21 cellular contexts compared by ENCODE assay signal in genomic region chr10:125984346-125984745, GRCh38.
"Had no signal": no experiment of that assay in that cellular context is flagged by ENCODE, and none has a peak within 500 bp of the region (broad histone marks: within the 10 kb centered on the region; RNA-seq: fewer than 3 reads in every experiment).

No MANE protein-coding gene starts in this region.

- H3K9me3 Mint-ChIP-seq: activated CD4-positive, alpha-beta T cell treated with anti-CD3 and anti-CD28 coated beads, Interleukin-2, amount 10 ng/mL, durations not matched to agents 7 days and 5 days; activated naive CD4-positive, alpha-beta T cell treated with anti-CD3 and anti-CD28 coated beads, Interleukin-2, amount 10 ng/mL, durations not matched to agents 7 days and 5 days; activated naive CD8-positive, alpha-beta T cell treated with anti-CD3 and anti-CD28 coated beads, Interleukin-2, amount 50 U/mL, for 24 hours; activated T-cell treated with anti-CD3 and anti-CD28 coated beads, Interleukin-2, amount 50 U/mL, for 4 hours had no signal

- H3K36me3 Mint-ChIP-seq: activated naive CD4-positive, alpha-beta T cell treated with anti-CD3 and anti-CD28 coated beads, Interleukin-2, amount 10 ng/mL, durations not matched to agents 7 days and 5 days had no signal

- ATAC-seq: activated CD4-positive, CD25-positive, alpha-beta regulatory T cell treated with anti-CD3 and anti-CD28 coated beads, Interleukin-2, amount 50 U/mL, for 24 hours; activated CD8-positive, alpha-beta T cell treated with anti-CD3 and anti-CD28 coated beads, Interleukin-2, amount 10 ng/mL, durations not matched to agents 7 days and 5 days; activated naive CD8-positive, alpha-beta T cell treated with anti-CD3 and anti-CD28 coated beads, Interleukin-2, amount 50 U/mL, for 24 hours; activated T-cell treated with anti-CD3 and anti-CD28 coated beads, Interleukin-2, amount 50 U/mL, for 4 hours had no signal

- H3K27ac Mint-ChIP-seq: activated CD4-positive, alpha-beta T cell treated with anti-CD3 and anti-CD28 coated beads, Interleukin-2, amount 10 ng/mL, durations not matched to agents 7 days and 5 days; activated CD8-positive, alpha-beta T cell treated with anti-CD3 and anti-CD28 coated beads, Interleukin-2, amount 10 ng/mL, durations not matched to agents 7 days and 5 days; activated naive CD4-positive, alpha-beta T cell treated with anti-CD3 and anti-CD28 coated beads, Interleukin-2, amount 10 ng/mL, durations not matched to agents 7 days and 5 days; activated naive CD8-positive, alpha-beta T cell treated with anti-CD3 and anti-CD28 coated beads, Interleukin-2, amount 50 U/mL, for 24 hours had no signal

- H3K4me2 ChIP-seq: SK-N-SH had no signal

- H3K27ac ChIP-seq: ascending aorta, epithelial cell of prostate, lower lobe of right lung, sigmoid colon, thyroid gland had no signal

- H3K4me1 ChIP-seq: ascending aorta, breast epithelium, lower lobe of right lung, sigmoid colon, thyroid gland had no signal

- H3K9me3 ChIP-seq: ascending aorta, breast epithelium, lower lobe of right lung, sigmoid colon, SK-N-SH, thyroid gland had no signal

- DNase-seq: activated CD4-positive, alpha-beta T cell treated with anti-CD3 and anti-CD28 coated beads, Interleukin-2, amount 10 ng/mL, durations not matched to agents 7 days and 5 days; activated CD8-positive, alpha-beta memory T cell treated with anti-CD3 and anti-CD28 coated beads, Interleukin-2, amount 50 U/mL, for 4 hours; activated CD8-positive, alpha-beta T cell treated with anti-CD3 and anti-CD28 coated beads, Interleukin-2, amount 10 ng/mL, durations not matched to agents 7 days and 5 days; activated naive CD4-positive, alpha-beta T cell treated with anti-CD3 and anti-CD28 coated beads, Interleukin-2, amount 10 ng/mL, durations not matched to agents 7 days and 5 days; activated naive CD8-positive, alpha-beta T cell treated with anti-CD3 and anti-CD28 coated beads, Interleukin-2, amount 50 U/mL, for 24 hours; activated T-cell treated with anti-CD3 and anti-CD28 coated beads, Interleukin-2, amount 50 U/mL, for 4 hours; foreskin fibroblast; left cardiac atrium; lower lobe of right lung; midbrain; nucleus accumbens; posterior cingulate gyrus; sigmoid colon; SK-N-SH; stimulated activated CD4-positive, alpha-beta T cell treated with anti-CD3 and anti-CD28 coated beads, Interleukin-2, amount 100 ng/mL, for 24 hours; stimulated activated naive CD4-positive, alpha-beta T cell treated with Interleukin-2 at 50 U/mL for 16 hours; thyroid gland had no signal

- H3K36me3 ChIP-seq: ascending aorta, breast epithelium, lower lobe of right lung, sigmoid colon, thyroid gland had no signal

- H3K4me3 Mint-ChIP-seq: activated CD4-positive, alpha-beta T cell treated with anti-CD3 and anti-CD28 coated beads, Interleukin-2, amount 10 ng/mL, durations not matched to agents 7 days and 5 days; activated CD8-positive, alpha-beta T cell treated with anti-CD3 and anti-CD28 coated beads, Interleukin-2, amount 10 ng/mL, durations not matched to agents 7 days and 5 days; activated naive CD4-positive, alpha-beta T cell treated with anti-CD3 and anti-CD28 coated beads, Interleukin-2, amount 10 ng/mL, durations not matched to agents 7 days and 5 days; activated naive CD8-positive, alpha-beta T cell treated with anti-CD3 and anti-CD28 coated beads, Interleukin-2, amount 50 U/mL, for 24 hours; activated T-cell treated with anti-CD3 and anti-CD28 coated beads, Interleukin-2, amount 50 U/mL, for 4 hours had no signal

- H3K4me1 Mint-ChIP-seq: activated CD4-positive, alpha-beta T cell treated with anti-CD3 and anti-CD28 coated beads, Interleukin-2, amount 10 ng/mL, durations not matched to agents 7 days and 5 days; activated naive CD4-positive, alpha-beta T cell treated with anti-CD3 and anti-CD28 coated beads, Interleukin-2, amount 10 ng/mL, durations not matched to agents 7 days and 5 days; activated naive CD8-positive, alpha-beta T cell treated with anti-CD3 and anti-CD28 coated beads, Interleukin-2, amount 50 U/mL, for 24 hours had no signal

- H3K4me3 ChIP-seq: ascending aorta, breast epithelium, lower lobe of right lung, sigmoid colon, thyroid gland had no signal

- H3K9ac ChIP-seq: SK-N-SH had no signal

- H3K27me3 ChIP-seq: ascending aorta, breast epithelium, sigmoid colon, thyroid gland had no signal

- H3K27me3 Mint-ChIP-seq: activated CD4-positive, alpha-beta T cell treated with anti-CD3 and anti-CD28 coated beads, Interleukin-2, amount 10 ng/mL, durations not matched to agents 7 days and 5 days; activated naive CD4-positive, alpha-beta T cell treated with anti-CD3 and anti-CD28 coated beads, Interleukin-2, amount 10 ng/mL, durations not matched to agents 7 days and 5 days; activated naive CD8-positive, alpha-beta T cell treated with anti-CD3 and anti-CD28 coated beads, Interleukin-2, amount 50 U/mL, for 24 hours had no signal
